8 cellular contexts compared by ENCODE assay signal in the genomic region with DNA sequence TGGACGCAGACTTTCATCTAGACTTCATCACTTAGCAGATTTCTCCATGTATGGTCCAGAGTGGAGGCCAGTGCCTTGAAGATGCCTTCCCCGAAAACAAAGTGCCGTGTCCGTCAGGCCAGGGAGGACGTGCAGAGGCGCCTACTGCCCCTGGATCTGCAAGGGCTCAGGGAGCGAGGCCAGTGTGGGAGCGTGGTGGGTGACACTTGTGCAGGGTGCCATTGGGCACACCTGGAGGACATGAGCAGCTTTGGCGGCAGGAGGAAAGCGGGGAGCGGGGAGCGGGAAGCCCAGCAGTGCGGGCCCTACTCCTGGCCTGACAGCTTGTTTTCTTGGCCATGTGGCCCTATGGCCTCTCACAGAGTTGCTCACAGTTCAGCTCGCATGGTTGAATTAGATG.
"Had no signal": no experiment of that assay in that cellular context is flagged by ENCODE, and none has a peak within 500 bp of the region (broad histone marks: within the 10 kb centered on the region; RNA-seq: fewer than 3 reads in every experiment).

No MANE protein-coding gene starts in this region.

- H3K4me1 ChIP-seq: HAP-1 had no signal

- DNase-seq: GM23248, GOT3, H7, HCEC 1CT, HFFc6 had no signal

- H3K4me2 ChIP-seq: GM23338 had no signal

- H3K9me3 ChIP-seq: HAP-1 had no signal

- H3K9me3 Mint-ChIP-seq: GM23338, HFFc6 had no signal

- H3K27ac Mint-ChIP-seq: GM23338, HFFc6 had no signal

- H2AFZ ChIP-seq: GM23248, GM23338 had no signal

- H3K4me3 ChIP-seq: GM23248, GM23338, HAP-1 had no signal

- H3K4me3 Mint-ChIP-seq: GM23338, HFFc6 had no signal

- H3K4me1 Mint-ChIP-seq: GM23338 had no signal

- H3K36me3 ChIP-seq: HAP-1 had no signal

- ATAC-seq: GM23338, HCT116 had no signal

- H3K9ac ChIP-seq: GM23248 had no signal

- H3K27ac ChIP-seq: GM23248 had no signal
